In the genomic region with DNA sequence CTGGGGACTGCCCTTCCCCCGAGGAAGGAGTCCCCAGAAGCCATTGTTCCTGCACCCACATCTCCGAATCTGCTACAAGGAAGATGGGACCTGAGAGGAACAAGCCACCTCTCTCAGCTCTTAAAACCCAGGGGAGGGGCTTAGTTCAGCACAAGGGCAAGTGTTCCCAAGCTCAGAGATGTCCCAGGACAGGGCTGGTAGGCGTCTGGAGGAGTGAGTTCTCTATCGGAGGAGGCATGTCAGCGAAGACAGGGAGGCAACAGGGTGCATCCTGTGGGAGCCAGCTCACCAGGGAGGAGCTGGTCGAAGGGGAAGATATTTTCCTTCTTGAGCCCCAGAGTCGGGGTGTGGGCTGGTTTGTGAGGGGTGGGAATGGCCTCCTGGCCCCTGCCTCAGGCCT, we compare ENCODE assay signal across 6 cellular contexts. TPM values are rescaled to one million over a fixed set of nuclear protein-coding genes. Genes with fewer than 3 reads are reported as not detected.
"Had no signal": no experiment of that assay in that cellular context is flagged by ENCODE, and none has a peak within 500 bp of the region (broad histone marks: within the 10 kb centered on the region; RNA-seq: fewer than 3 reads in every experiment).

No MANE protein-coding gene starts in this region.

- H3K9me3 ChIP-seq: HAP-1 had no signal

- H3K4me3 ChIP-seq: GM23338, HAP-1, K562 had no signal

- H3K27ac Mint-ChIP-seq: GM23338, HFFc6 had no signal

- H3K4me2 ChIP-seq: GM23338 had no signal

- H2AFZ ChIP-seq: GM23338 had no signal

- H3K4me3 Mint-ChIP-seq: GM23338, HFFc6 had no signal

- DNase-seq: HFFc6, IMR-90 had no signal

- ATAC-seq: GM23338, HCT116, K562 had no signal

- H3K9me3 Mint-ChIP-seq: GM23338, HFFc6 had no signal

- H3K36me3 ChIP-seq: HAP-1 had no signal

RNA-seq across cellular contexts. Expression of gene CELF5, which starts 54.8 kb away (rescaled TPM):
- total RNA-seq: IMR-90 had no signal
